8 cellular contexts compared by ENCODE assay signal in the genomic region with DNA sequence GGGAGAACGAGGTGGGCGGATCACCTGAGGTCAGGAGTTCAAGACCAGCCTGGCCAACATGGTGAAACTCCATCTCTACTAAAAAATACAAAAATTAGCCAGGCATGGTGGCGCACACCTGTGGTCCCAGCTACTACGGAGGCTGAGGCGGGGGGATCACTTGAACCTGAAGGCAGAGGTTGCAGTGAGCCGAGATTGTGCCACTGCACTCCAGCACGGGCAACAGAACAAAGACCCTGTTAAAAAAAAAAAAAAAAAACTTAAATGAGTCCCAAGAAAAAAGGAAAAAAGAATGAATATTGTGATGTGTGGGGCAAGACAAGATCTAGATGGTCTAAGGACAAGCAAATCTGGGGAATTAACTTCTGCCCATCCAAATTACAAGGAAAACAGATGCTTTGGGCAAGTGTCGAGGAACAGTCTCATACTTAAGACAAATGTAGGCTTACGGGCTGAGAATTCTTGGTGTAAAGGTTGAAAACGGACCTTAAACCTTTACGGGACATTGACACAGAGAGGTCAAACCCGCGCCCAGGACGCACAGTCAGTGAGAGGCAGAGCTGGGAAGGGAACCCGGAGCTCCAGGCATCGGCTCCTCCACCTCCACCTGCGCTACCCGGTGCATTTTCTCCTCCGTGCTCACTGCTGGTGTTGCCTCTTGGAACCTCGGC. TPM values are rescaled to one million over a fixed set of nuclear protein-coding genes. Genes with fewer than 3 reads are reported as not detected.
A peak's percentile ranks its signal among the peaks of the same experiment; 100 is the strongest.
DNase-seq lines count a peak whose midpoint lies in the region; ATAC-seq and TF ChIP-seq lines count a peak whose summit lies in the region.

No MANE protein-coding gene starts in this region.

- peak overlapping the region; percentile 78 for H3K27ac Mint-ChIP-seq in MCF 10A (ENCODE audit: low read depth, unreplicated experiment)

- peaks cover 17% of the 10 kb centered on the region for H3K4me1 ChIP-seq in mononuclear cell (ENCODE audit: insufficient read depth, low read length)

- no peaks in the 10 kb centered on the region for H3K27me3 ChIP-seq in mononuclear cell (ENCODE audit: insufficient read depth, low read length)

- H3K4me3 ChIP-seq in mononuclear cell (ENCODE audit: low read length), result peak overlapping the region; percentile 91

- ATAC-seq in GM19372 (IDR thresholded peaks at IDR 0.05; ENCODE audit: low read depth, unreplicated experiment) (peak; percentile 19), HG03457 (IDR thresholded peaks at IDR 0.05; ENCODE audit: unreplicated experiment) (peak; percentile 3)

- BruUV-seq in MCF 10A (replicated peaks; lab: Mats Ljungman, UMichigan), result no TSS peak

- no peaks in the 10 kb centered on the region for H3K9me3 Mint-ChIP-seq in MCF 10A (ENCODE audit: unreplicated experiment)

- CTCF ChIA-PET in MCF 10A (lab: Yijun Ruan, JAX), result interaction anchor here (1.1 kb wide), 1 partner anchor 15 kb away, joined by 4 read pairs; the partner anchor contains the start of gene ZNF324B

- H3K27me3 Mint-ChIP-seq in MCF 10A (ENCODE audit: insufficient read depth, unreplicated experiment), result no peaks in the 10 kb centered on the region

- H3K4me1 Mint-ChIP-seq in MCF 10A (ENCODE audit: insufficient read depth, unreplicated experiment), result peaks cover 13% of the 10 kb centered on the region

- POLR2A ChIA-PET in MCF 10A (lab: Yijun Ruan, JAX), result interaction anchor here (0.7 to 1.5 kb wide), 5 partner anchors 33 to 548 kb away, joined by 3 to 7 read pairs (median 3); partner anchors contain the start of genes TRIM28, ZBTB45 and ZNF584

- peaks cover 22% of the 10 kb centered on the region for H3K36me3 Mint-ChIP-seq in MCF 10A (ENCODE audit: insufficient read depth, unreplicated experiment)

- no peaks in the 10 kb centered on the region for H3K9me3 ChIP-seq in mononuclear cell (ENCODE audit: low read depth, low read length)

- peak overlapping the region; percentile 82 for H3K4me3 Mint-ChIP-seq in MCF 10A (ENCODE audit: unreplicated experiment)

- no peak for DNase-seq in MCF 10A (ENCODE audit: unreplicated experiment)
- DNase-seq in NCI-H1092 treated with DMSO at 0.1 percent for 48 hours (lab: John Stamatoyannopoulos, UW), result no peak
- no peak for DNase-seq in activated CD4-positive, alpha-beta T cell treated with anti-CD3 and anti-CD28 coated beads, Interleukin-2, amount 50 U/mL, for 4 hours
- no peak for DNase-seq in SIG-M5 treated with dmso at 0.1 percent for 504 hours (lab: John Stamatoyannopoulos, UW; ENCODE audit: unreplicated experiment)
- no peak for DNase-seq in NCI-H526 (lab: John Stamatoyannopoulos, UW)

- TF ChIP-seq CTCF in MCF 10A (IDR thresholded peaks at IDR 0.05; ENCODE audit: unreplicated experiment), result no peak

- intact Hi-C loops in MCF 10A (cut with micrococcal nuclease), result loop anchor here (1.0 to 5.0 kb wide), 2 partner anchors 58 to 139 kb away; partner anchors contain the start of genes ZNF584 and ZSCAN22

RNA-seq across cellular contexts. Expression of gene ZNF324, which starts 0.7 kb away (rescaled TPM):
- total RNA-seq in MCF 10A (2022) (6.5 and 7.9 TPM in 2 replicates), mononuclear cell (19.2 TPM)

RNA-seq across cellular contexts. Expression of gene ZNF446, which starts 9.9 kb away (rescaled TPM):
- 8.3 and 10.3 TPM in 2 replicates for total RNA-seq in MCF 10A (2022)
- total RNA-seq in mononuclear cell, result 5.5 TPM

RNA-seq across cellular contexts. Expression of gene ZNF324B, which starts 14.8 kb away (rescaled TPM):
- total RNA-seq in MCF 10A (2022), result 4.7 and 7.2 TPM in 2 replicates
- 3.6 TPM for total RNA-seq in mononuclear cell

RNA-seq across cellular contexts. Expression of gene ZNF132, which starts 26.3 kb away (rescaled TPM):
- total RNA-seq in MCF 10A (2022) (not detected in 2 replicates), mononuclear cell (1.9 TPM)

RNA-seq across cellular contexts. Expression of gene SLC27A5, which starts 45.6 kb away (rescaled TPM):
- total RNA-seq in MCF 10A (2022) (14.7 and 22.5 TPM in 2 replicates), mononuclear cell (1.9 TPM)
